ENCODE assay signal across 7 cellular contexts in the genomic region with DNA sequence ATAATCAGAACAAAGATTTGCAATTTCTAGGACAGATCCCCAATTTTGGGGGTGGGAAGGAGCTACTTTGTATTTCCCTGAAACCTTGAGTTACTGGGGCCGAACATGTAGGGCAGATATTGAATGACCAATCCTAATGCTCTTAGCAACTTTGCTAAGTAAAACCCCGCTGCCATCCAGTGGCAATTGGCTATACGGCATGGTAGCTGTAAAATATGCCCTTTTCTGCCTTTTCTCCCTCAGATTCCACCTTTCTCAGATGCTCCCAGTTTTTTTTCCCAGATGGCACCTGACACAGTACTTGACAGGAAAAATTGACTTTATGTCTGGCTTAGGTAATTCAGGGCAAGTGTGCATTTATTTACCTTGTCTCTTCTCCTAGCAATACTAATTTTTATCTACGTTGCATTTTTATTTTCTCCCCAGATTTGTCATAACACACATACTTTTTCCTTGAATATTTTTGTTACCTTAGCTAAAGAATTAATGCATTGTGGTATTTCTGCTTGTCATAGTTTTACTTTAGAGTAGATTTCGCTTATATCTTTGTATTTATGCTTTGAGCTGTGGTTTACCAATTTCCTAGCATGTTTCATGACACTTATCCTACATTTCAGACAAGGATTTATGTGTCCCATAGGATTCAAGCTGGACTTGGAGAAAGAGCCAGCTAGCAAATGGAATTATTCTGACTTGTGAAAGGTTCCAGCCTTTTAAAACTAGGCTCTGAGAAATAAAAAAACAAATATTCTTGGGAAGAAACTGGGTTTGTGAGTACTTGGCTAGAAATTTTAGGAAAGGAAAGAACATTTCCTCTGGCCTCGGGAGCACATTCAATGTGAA.
DNase-seq lines count a peak whose midpoint lies in the region.

No MANE protein-coding gene starts in this region.

- H3K27me3 ChIP-seq in HAP-1 (ENCODE audit: low read depth) (no peaks in the 10 kb centered on the region), subcutaneous abdominal adipose tissue (ENCODE audit: control insufficient read depth in 5 of 5, insufficient read depth in 4 of 5, low read length in 5 of 5) (no peaks in the 10 kb centered on the region)

- H3K36me3 ChIP-seq in HAP-1 (replicated peaks) (no peaks in the 10 kb centered on the region), subcutaneous abdominal adipose tissue (ENCODE audit: control insufficient read depth in 5 of 5, insufficient read depth in 5 of 5, low read length in 5 of 5) (no peaks in the 10 kb centered on the region)

- H3K9me3 ChIP-seq in HAP-1 (no peaks in the 10 kb centered on the region), subcutaneous abdominal adipose tissue (ENCODE audit: control insufficient read depth in 5 of 5, low read length in 5 of 5) (no peaks in the 10 kb centered on the region)

- peaks cover 3% of the 10 kb centered on the region; the same call in 1 of the 2 replicates for H3K4me1 ChIP-seq in HAP-1
- peaks cover 5 to 90% (median 87%) of the 10 kb centered on the region in 5 donors for H3K4me1 ChIP-seq in subcutaneous abdominal adipose tissue (ENCODE audit: control insufficient read depth in 5 of 5, insufficient read depth in 5 of 5, low read length in 5 of 5)

- H3K27ac ChIP-seq in subcutaneous abdominal adipose tissue (ENCODE audit: low read depth, low read length), result peak overlapping the region; percentile 89

- in situ Hi-C loops in HAP-1 (cut with MboI; ENCODE audit: low sequenced_read_pairs), result loop anchor here (10.0 kb wide), 1 partner anchor 1008 kb away; no protein-coding TSS in a partner anchor

- H3K9ac ChIP-seq in subcutaneous abdominal adipose tissue (ENCODE audit: low read length in 5 of 5), result peak overlapping the region; percentile 1 to 75 (median 22)

- H3K4me3 ChIP-seq in HAP-1 (no peak overlapping the region), subcutaneous abdominal adipose tissue (ENCODE audit: low read depth in 1 of 5, low read length in 5 of 5) (peak overlapping the region in 3 of 5 donors; percentile 23 to 33 (median 29))

- DNase-seq in GDM1 (lab: John Stamatoyannopoulos, UW), result peak; percentile 49
- DNase-seq in HAP-1 (ENCODE audit: low spot score in 2 of 2), result peak; percentile 52 to 75
- DNase-seq in NCI-H1930 (lab: John Stamatoyannopoulos, UW), result peak; percentile 2 to 7
- DNase-seq in activated CD4-positive, alpha-beta T cell treated with anti-CD3 and anti-CD28 coated beads for 4 hours, result peak; percentile 42 to 53
- DNase-seq in epidermal melanocyte (ENCODE audit: insufficient read length, low spot score), result peak; percentile 74
- peak; percentile 55 for DNase-seq in middle frontal gyrus (ENCODE audit: extremely low spot score, low spot score)

Comparison
In these comparisons a context has a peak if more than half of its experiments do, and no peak if none do; other contexts are left out.
1. DNase-seq: peak in every context shown above with its lines; median percentile 74 in epidermal melanocyte; 64 in HAP-1; 55 in middle frontal gyrus; 49 in GDM1; 48 in activated CD4-positive, alpha-beta T cell treated with anti-CD3 and anti-CD28 coated beads for 4 hours; 4 in NCI-H1930.